1 cellular context compared by ENCODE assay signal in the genomic region with DNA sequence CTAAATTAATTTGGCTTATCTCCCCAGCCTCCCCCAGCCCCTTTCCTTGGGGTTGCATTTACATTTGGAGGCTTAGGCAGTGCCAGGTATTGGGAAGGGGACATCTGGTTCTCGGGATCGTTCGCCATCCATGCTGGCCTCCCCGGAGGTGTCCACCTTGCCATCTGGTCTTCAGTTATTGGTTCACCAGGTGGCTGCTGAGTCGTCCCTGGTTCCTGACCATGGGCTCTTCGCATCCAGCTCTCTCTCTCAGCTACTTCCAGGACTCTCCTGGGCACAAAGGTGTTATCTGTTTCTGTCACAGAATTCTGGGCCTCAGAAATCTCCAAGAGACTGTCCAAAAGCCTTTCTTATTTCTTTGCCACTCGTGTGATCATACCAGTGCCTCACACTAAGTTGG.
TF ChIP-seq lines count a peak whose summit lies in the region.

No MANE protein-coding gene starts in this region.

TF ChIP-seq in H1, 55 proteins besides CTCF, POLR2A, EP300 and RAD21 (continued from another document):
- TF ChIP-seq, protein P1, sequence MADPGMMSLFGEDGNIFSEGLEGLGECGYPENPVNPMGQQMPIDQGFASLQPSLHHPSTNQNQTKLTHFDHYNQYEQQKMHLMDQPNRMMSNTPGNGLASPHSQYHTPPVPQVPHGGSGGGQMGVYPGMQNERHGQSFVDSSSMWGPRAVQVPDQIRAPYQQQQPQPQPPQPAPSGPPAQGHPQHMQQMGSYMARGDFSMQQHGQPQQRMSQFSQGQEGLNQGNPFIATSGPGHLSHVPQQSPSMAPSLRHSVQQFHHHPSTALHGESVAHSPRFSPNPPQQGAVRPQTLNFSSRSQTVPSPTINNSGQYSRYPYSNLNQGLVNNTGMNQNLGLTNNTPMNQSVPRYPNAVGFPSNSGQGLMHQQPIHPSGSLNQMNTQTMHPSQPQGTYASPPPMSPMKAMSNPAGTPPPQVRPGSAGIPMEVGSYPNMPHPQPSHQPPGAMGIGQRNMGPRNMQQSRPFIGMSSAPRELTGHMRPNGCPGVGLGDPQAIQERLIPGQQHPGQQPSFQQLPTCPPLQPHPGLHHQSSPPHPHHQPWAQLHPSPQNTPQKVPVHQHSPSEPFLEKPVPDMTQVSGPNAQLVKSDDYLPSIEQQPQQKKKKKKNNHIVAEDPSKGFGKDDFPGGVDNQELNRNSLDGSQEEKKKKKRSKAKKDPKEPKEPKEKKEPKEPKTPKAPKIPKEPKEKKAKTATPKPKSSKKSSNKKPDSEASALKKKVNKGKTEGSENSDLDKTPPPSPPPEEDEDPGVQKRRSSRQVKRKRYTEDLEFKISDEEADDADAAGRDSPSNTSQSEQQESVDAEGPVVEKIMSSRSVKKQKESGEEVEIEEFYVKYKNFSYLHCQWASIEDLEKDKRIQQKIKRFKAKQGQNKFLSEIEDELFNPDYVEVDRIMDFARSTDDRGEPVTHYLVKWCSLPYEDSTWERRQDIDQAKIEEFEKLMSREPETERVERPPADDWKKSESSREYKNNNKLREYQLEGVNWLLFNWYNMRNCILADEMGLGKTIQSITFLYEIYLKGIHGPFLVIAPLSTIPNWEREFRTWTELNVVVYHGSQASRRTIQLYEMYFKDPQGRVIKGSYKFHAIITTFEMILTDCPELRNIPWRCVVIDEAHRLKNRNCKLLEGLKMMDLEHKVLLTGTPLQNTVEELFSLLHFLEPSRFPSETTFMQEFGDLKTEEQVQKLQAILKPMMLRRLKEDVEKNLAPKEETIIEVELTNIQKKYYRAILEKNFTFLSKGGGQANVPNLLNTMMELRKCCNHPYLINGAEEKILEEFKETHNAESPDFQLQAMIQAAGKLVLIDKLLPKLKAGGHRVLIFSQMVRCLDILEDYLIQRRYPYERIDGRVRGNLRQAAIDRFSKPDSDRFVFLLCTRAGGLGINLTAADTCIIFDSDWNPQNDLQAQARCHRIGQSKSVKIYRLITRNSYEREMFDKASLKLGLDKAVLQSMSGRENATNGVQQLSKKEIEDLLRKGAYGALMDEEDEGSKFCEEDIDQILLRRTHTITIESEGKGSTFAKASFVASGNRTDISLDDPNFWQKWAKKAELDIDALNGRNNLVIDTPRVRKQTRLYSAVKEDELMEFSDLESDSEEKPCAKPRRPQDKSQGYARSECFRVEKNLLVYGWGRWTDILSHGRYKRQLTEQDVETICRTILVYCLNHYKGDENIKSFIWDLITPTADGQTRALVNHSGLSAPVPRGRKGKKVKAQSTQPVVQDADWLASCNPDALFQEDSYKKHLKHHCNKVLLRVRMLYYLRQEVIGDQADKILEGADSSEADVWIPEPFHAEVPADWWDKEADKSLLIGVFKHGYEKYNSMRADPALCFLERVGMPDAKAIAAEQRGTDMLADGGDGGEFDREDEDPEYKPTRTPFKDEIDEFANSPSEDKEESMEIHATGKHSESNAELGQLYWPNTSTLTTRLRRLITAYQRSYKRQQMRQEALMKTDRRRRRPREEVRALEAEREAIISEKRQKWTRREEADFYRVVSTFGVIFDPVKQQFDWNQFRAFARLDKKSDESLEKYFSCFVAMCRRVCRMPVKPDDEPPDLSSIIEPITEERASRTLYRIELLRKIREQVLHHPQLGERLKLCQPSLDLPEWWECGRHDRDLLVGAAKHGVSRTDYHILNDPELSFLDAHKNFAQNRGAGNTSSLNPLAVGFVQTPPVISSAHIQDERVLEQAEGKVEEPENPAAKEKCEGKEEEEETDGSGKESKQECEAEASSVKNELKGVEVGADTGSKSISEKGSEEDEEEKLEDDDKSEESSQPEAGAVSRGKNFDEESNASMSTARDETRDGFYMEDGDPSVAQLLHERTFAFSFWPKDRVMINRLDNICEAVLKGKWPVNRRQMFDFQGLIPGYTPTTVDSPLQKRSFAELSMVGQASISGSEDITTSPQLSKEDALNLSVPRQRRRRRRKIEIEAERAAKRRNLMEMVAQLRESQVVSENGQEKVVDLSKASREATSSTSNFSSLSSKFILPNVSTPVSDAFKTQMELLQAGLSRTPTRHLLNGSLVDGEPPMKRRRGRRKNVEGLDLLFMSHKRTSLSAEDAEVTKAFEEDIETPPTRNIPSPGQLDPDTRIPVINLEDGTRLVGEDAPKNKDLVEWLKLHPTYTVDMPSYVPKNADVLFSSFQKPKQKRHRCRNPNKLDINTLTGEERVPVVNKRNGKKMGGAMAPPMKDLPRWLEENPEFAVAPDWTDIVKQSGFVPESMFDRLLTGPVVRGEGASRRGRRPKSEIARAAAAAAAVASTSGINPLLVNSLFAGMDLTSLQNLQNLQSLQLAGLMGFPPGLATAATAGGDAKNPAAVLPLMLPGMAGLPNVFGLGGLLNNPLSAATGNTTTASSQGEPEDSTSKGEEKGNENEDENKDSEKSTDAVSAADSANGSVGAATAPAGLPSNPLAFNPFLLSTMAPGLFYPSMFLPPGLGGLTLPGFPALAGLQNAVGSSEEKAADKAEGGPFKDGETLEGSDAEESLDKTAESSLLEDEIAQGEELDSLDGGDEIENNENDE (IDR thresholded peaks at IDR 0.05; ENCODE audit: insufficient replicate concordance, low read length) = no peak
- TF ChIP-seq TCF12 (IDR thresholded peaks at IDR 0.05; ENCODE audit: low read depth, low read length) (no peak), BRCA1 (IDR thresholded peaks at IDR 0.05; ENCODE audit: low read depth, low read length) (no peak), NRF1 (IDR thresholded peaks at IDR 0.05; ENCODE audit: low read depth, low read length) (no peak), EGR1 (IDR thresholded peaks at IDR 0.05; ENCODE audit: borderline replicate concordance, low read depth, low read length) (no peak), BACH1 (IDR thresholded peaks at IDR 0.05; ENCODE audit: low read length) (no peak), CBX5 (IDR thresholded peaks at IDR 0.05; ENCODE audit: low read depth, low read length) (no peak)
